In the genomic region with DNA sequence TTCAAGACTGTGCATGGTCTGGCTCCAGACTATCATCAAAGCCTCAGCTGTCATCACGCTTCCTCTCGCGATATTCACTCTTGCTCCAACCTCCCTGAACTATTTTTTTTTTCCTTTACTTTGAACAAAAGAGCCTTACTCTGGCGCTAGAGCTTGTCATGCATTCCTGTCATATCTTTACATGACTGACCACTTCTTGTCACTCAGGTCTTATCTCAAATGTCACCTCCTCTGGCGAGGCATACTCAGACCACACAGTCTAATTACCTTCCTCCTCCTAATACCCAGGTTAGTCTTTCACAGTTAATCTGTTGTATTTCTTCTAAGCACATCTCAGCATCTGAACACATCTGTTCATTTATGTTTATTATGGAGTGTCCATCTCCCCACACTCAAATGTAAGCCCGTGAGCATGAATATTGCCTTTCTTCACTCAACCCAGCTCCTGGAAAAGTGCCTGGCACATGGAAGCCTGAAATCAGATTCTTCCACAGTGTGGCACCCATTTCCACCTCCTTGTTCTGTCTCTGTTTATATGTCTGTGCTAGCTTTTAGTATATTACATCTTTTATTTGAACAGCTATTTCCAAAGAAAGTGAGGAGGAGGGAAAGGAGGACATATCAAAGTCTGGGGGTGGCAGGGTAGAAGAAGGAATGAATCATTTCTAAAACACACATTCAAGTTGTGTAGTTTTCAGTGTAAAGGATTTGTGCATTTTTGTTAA, we compare ENCODE assay signal across 5 cellular contexts.
DNase-seq lines count a peak whose midpoint lies in the region; ATAC-seq, FAIRE-seq and TF ChIP-seq lines count a peak whose summit lies in the region.
"Not testable (repeated sequence)": the region's sequence is repeated elsewhere in the genome, so short reads cannot be mapped to it uniquely, and the experiment has no call there.

No MANE protein-coding gene starts in this region.

- not testable (repeated sequence) for H3K4me1 ChIP-seq in Caco-2; mesendoderm (ENCODE audit: control insufficient read depth, low read depth, low read length)

- not testable (repeated sequence) for H3K4me2 ChIP-seq in mesendoderm (ENCODE audit: low read length)

- TF ChIP-seq POLR2A in H54 (IDR thresholded peaks at IDR 0.05; ENCODE audit: low read depth, low read length): not testable (repeated sequence)

- H3K4me1 Mint-ChIP-seq in Caco-2 (ENCODE audit: low read depth, unreplicated experiment): peaks cover 15% of the 10 kb centered on the region
- not testable (repeated sequence) for H3K4me1 Mint-ChIP-seq in stimulated activated memory B cell treated with anti-CD40 and anti-IgM and Interleukin-4, amounts not matched to agents 10 μg/mL and 1 μg/mL and 100 μg/mL, for 72 hours

- not testable (repeated sequence) for BruUV-seq in Caco-2 (replicated peaks; lab: Mats Ljungman, UMichigan)

- H3K36me3 ChIP-seq in Caco-2 (ENCODE audit: control insufficient read depth, insufficient read depth, low read length); mesendoderm (ENCODE audit: control insufficient read depth, insufficient read depth, low read length): not testable (repeated sequence)

- H3K27ac ChIP-seq in mesendoderm (ENCODE audit: low read depth, low read length): not testable (repeated sequence)

- intact Hi-C loops in Caco-2 (cut with micrococcal nuclease; ENCODE audit: unreplicated experiment): loop anchor here (2.0 to 10.0 kb wide), 2 partner anchors 44 to 164 kb away; no protein-coding TSS in a partner anchor

- not testable (repeated sequence) for H3K56ac ChIP-seq in mesendoderm (ENCODE audit: low read length)

- not testable (repeated sequence) for H3K9ac ChIP-seq in mesendoderm (ENCODE audit: low read length)

- H2BK15ac ChIP-seq in mesendoderm (replicated peaks; ENCODE audit: low read depth): not testable (repeated sequence)

- FAIRE-seq in H54 (lab: Jason Lieb, UNC): peak; percentile 66

- WGBS in mesendoderm (ENCODE audit: extremely low coverage, insufficient coverage, low lambda C conversion rate): no CpG with 5 or more reads among the region's 6 CpGs

- not testable (repeated sequence) for H4K8ac ChIP-seq in mesendoderm (ENCODE audit: low read depth, low read length)

- H3K18ac ChIP-seq in mesendoderm (ENCODE audit: low read length): not testable (repeated sequence)

- H3K27me3 Mint-ChIP-seq in Caco-2 (ENCODE audit: insufficient read depth, unreplicated experiment); stimulated activated memory B cell treated with anti-CD40 and anti-IgM and Interleukin-4, amounts not matched to agents 10 μg/mL and 1 μg/mL and 100 μg/mL, for 72 hours: not testable (repeated sequence)

- H3K36me3 Mint-ChIP-seq in Caco-2 (ENCODE audit: insufficient read depth, unreplicated experiment); stimulated activated memory B cell treated with anti-CD40 and anti-IgM and Interleukin-4, amounts not matched to agents 10 μg/mL and 1 μg/mL and 100 μg/mL, for 72 hours: not testable (repeated sequence)

- ATAC-seq in stimulated activated memory B cell treated with anti-CD40 and anti-IgM and Interleukin-4, amounts not matched to agents 10 μg/mL and 1 μg/mL and 100 μg/mL, for 72 hours: peak; percentile 34

- not testable (repeated sequence) for H3K9me3 Mint-ChIP-seq in Caco-2 (ENCODE audit: unreplicated experiment); stimulated activated memory B cell treated with anti-CD40 and anti-IgM and Interleukin-4, amounts not matched to agents 10 μg/mL and 1 μg/mL and 100 μg/mL, for 72 hours

- POLR2A ChIA-PET in Caco-2 (lab: Charles Lee): not testable (repeated sequence)

- H3K79me2 ChIP-seq in mesendoderm (ENCODE audit: control insufficient read depth, insufficient read depth, low read length): not testable (repeated sequence)

- H2BK5ac ChIP-seq in mesendoderm (ENCODE audit: low read length): not testable (repeated sequence)

- H3K4me3 ChIP-seq in Caco-2 (ENCODE audit: low read depth, low read length); mesendoderm (ENCODE audit: low read length): not testable (repeated sequence)

- DNase-seq in Caco-2 (peak; percentile 29 to 58), islet precursor cell (peak; percentile 62), mesendoderm (peak; percentile 59)
- DNase-seq in H54 (ENCODE audit: insufficient read length, low spot score): not testable (repeated sequence)

- not testable (repeated sequence) for H3K79me1 ChIP-seq in mesendoderm (ENCODE audit: low read length)

- peak overlapping the region; percentile 67 for H3K27ac Mint-ChIP-seq in Caco-2 (ENCODE audit: unreplicated experiment)
- not testable (repeated sequence) for H3K27ac Mint-ChIP-seq in stimulated activated memory B cell treated with anti-CD40 and anti-IgM and Interleukin-4, amounts not matched to agents 10 μg/mL and 1 μg/mL and 100 μg/mL, for 72 hours

- H4K5ac ChIP-seq in mesendoderm (ENCODE audit: low read length): not testable (repeated sequence)

- not testable (repeated sequence) for H3K27me3 ChIP-seq in Caco-2 (replicated peaks; ENCODE audit: control insufficient read depth, insufficient read depth, low read length); mesendoderm (ENCODE audit: insufficient read depth, low read length, poor library complexity)

- H2BK120ac ChIP-seq in mesendoderm (ENCODE audit: low read depth, low read length): not testable (repeated sequence)

- peak overlapping the region; percentile 45 for H3K4me3 Mint-ChIP-seq in Caco-2 (ENCODE audit: unreplicated experiment)
- H3K4me3 Mint-ChIP-seq in stimulated activated memory B cell treated with anti-CD40 and anti-IgM and Interleukin-4, amounts not matched to agents 10 μg/mL and 1 μg/mL and 100 μg/mL, for 72 hours: not testable (repeated sequence)

- H3K9me3 ChIP-seq in Caco-2: not testable (repeated sequence)

- CTCF ChIA-PET in Caco-2 (lab: Charles Lee): interaction anchor here (1.1 kb wide), 1 partner anchor 98 kb away, joined by 8 read pairs; no protein-coding TSS in a partner anchor

- not testable (repeated sequence) for H3K4ac ChIP-seq in mesendoderm (ENCODE audit: low read depth, low read length)

- TF ChIP-seq CTCF in Caco-2 (IDR thresholded peaks at IDR 0.05; ENCODE audit: insufficient read depth in 1 of 2, low read depth in 1 of 2, low read length in 1 of 2, severe bottlenecking in 1 of 2, unreplicated experiment in 1 of 2): not testable (repeated sequence)

- not testable (repeated sequence) for H2AK5ac ChIP-seq in mesendoderm (ENCODE audit: low read length)

- H3K23ac ChIP-seq in mesendoderm (ENCODE audit: low read length): not testable (repeated sequence)
